Comparison of ENCODE assay signal across 18 cellular contexts in the genomic region with DNA sequence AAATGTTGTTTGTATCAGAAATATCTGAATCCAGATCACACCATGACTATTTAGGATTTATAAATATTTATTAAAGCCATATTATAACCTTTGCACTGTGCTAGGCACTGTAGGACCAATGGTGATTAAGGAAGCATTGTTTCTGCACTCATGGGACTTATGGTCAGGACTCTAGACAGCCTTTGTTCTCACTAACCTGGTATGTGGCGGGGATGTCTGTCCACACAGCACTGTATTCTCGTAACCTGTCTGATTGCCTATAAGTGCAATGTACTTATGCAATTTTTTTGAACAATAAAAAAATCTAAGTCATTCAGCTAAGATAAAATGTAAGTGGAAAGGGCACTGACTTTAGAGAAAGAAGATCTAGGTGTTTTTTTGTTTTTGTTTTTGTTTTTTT. TPM values are rescaled to one million over a fixed set of nuclear protein-coding genes. Genes with fewer than 3 reads are reported as not detected.
"Had no signal": no experiment of that assay in that cellular context is flagged by ENCODE, and none has a peak within 500 bp of the region (broad histone marks: within the 10 kb centered on the region; RNA-seq: fewer than 3 reads in every experiment).

No MANE protein-coding gene starts in this region.

- H3K36me3 ChIP-seq: lower lobe of right lung, neutrophil, right atrium auricular region, tibial artery had no signal

- H3K9me3 Mint-ChIP-seq: activated naive CD8-positive, alpha-beta T cell treated with anti-CD3 and anti-CD28 coated beads, Interleukin-2, amount 10 ng/mL, durations not matched to agents 7 days and 5 days; activated T-cell treated with anti-CD3 and anti-CD28 coated beads, Interleukin-2, amount 50 U/mL, for 24 hours; stimulated activated memory B cell treated with anti-CD40 and anti-IgM and Interleukin-4, amounts not matched to agents 10 μg/mL and 1 μg/mL and 100 μg/mL, for 72 hours; T-helper 2 cell treated with Interferon-gamma antibody and Interleukin-4, amounts not matched to agents 5 μg/mL and 100 μg/mL, for 36 hours had no signal

- H3K4me3 ChIP-seq: coronary artery, lower lobe of right lung, right atrium auricular region, skin epidermis, tibial artery had no signal

- H3K27ac ChIP-seq: coronary artery, lower lobe of right lung, neutrophil, right atrium auricular region, skin epidermis, tibial artery had no signal

- H3K4me1 Mint-ChIP-seq: activated CD8-positive, alpha-beta memory T cell treated with anti-CD3 and anti-CD28 coated beads, Interleukin-2, amount 10 ng/mL, durations not matched to agents 7 days and 5 days; activated naive CD8-positive, alpha-beta T cell treated with anti-CD3 and anti-CD28 coated beads, Interleukin-2, amount 10 ng/mL, durations not matched to agents 7 days and 5 days; naive thymus-derived CD8-positive, alpha-beta T cell had no signal

- H3K36me3 Mint-ChIP-seq: activated CD8-positive, alpha-beta memory T cell treated with anti-CD3 and anti-CD28 coated beads, Interleukin-2, amount 10 ng/mL, durations not matched to agents 7 days and 5 days; activated naive CD8-positive, alpha-beta T cell treated with anti-CD3 and anti-CD28 coated beads, Interleukin-2, amount 10 ng/mL, durations not matched to agents 7 days and 5 days; naive thymus-derived CD8-positive, alpha-beta T cell; stimulated activated memory B cell treated with anti-CD40 and anti-IgM and Interleukin-4, amounts not matched to agents 10 μg/mL and 1 μg/mL and 100 μg/mL, for 72 hours had no signal

- H3K27me3 ChIP-seq: right atrium auricular region, tibial artery had no signal

- H3K9me3 ChIP-seq: lower lobe of right lung, neutrophil, right atrium auricular region had no signal

- ATAC-seq: activated CD8-positive, alpha-beta memory T cell treated with anti-CD3 and anti-CD28 coated beads, Interleukin-2, amount 10 ng/mL, durations not matched to agents 7 days and 5 days; lower lobe of right lung; naive thymus-derived CD8-positive, alpha-beta T cell; stimulated activated memory B cell treated with anti-CD40 and anti-IgM and Interleukin-4, amounts not matched to agents 10 μg/mL and 1 μg/mL and 100 μg/mL, for 72 hours had no signal

- H3K27me3 Mint-ChIP-seq: stimulated activated memory B cell treated with anti-CD40 and anti-IgM and Interleukin-4, amounts not matched to agents 10 μg/mL and 1 μg/mL and 100 μg/mL, for 72 hours had no signal

- DNase-seq: activated CD4-positive, alpha-beta T cell treated with anti-CD3 and anti-CD28 coated beads, Interleukin-2, amount 50 U/mL, for 48 hours; activated CD4-positive, CD25-positive, alpha-beta regulatory T cell treated with anti-CD3 and anti-CD28 coated beads, Interleukin-2, amount 50 U/mL, for 72 hours; activated CD8-positive, alpha-beta memory T cell treated with anti-CD3 and anti-CD28 coated beads, Interleukin-2, amount 10 ng/mL, durations not matched to agents 7 days and 5 days; activated naive CD8-positive, alpha-beta T cell treated with anti-CD3 and anti-CD28 coated beads, Interleukin-2, amount 10 ng/mL, durations not matched to agents 7 days and 5 days; activated T-cell treated with anti-CD3 and anti-CD28 coated beads, Interleukin-2, amount 50 U/mL, for 24 hours; aorta; caudate nucleus; effector CD8-positive, alpha-beta T cell; hypothalamus; lower lobe of right lung; naive thymus-derived CD8-positive, alpha-beta T cell; tibial artery had no signal

- H3K4me1 ChIP-seq: lower lobe of right lung, right atrium auricular region, tibial artery had no signal

- H3K27ac Mint-ChIP-seq: activated CD8-positive, alpha-beta memory T cell treated with anti-CD3 and anti-CD28 coated beads, Interleukin-2, amount 10 ng/mL, durations not matched to agents 7 days and 5 days; activated naive CD8-positive, alpha-beta T cell treated with anti-CD3 and anti-CD28 coated beads, Interleukin-2, amount 10 ng/mL, durations not matched to agents 7 days and 5 days; activated T-cell treated with anti-CD3 and anti-CD28 coated beads, Interleukin-2, amount 50 U/mL, for 24 hours; naive thymus-derived CD8-positive, alpha-beta T cell; T-helper 2 cell treated with Interferon-gamma antibody and Interleukin-4, amounts not matched to agents 5 μg/mL and 100 μg/mL, for 36 hours had no signal

- H3K4me3 Mint-ChIP-seq: activated CD8-positive, alpha-beta memory T cell treated with anti-CD3 and anti-CD28 coated beads, Interleukin-2, amount 10 ng/mL, durations not matched to agents 7 days and 5 days; activated naive CD8-positive, alpha-beta T cell treated with anti-CD3 and anti-CD28 coated beads, Interleukin-2, amount 10 ng/mL, durations not matched to agents 7 days and 5 days; activated T-cell treated with anti-CD3 and anti-CD28 coated beads, Interleukin-2, amount 50 U/mL, for 24 hours; naive thymus-derived CD8-positive, alpha-beta T cell; stimulated activated memory B cell treated with anti-CD40 and anti-IgM and Interleukin-4, amounts not matched to agents 10 μg/mL and 1 μg/mL and 100 μg/mL, for 72 hours; T-helper 2 cell treated with Interferon-gamma antibody and Interleukin-4, amounts not matched to agents 5 μg/mL and 100 μg/mL, for 36 hours had no signal

RNA-seq across cellular contexts. Expression of a gene that starts 6.7 kb away (rescaled TPM):
- total RNA-seq: activated CD8-positive, alpha-beta memory T cell treated with anti-CD3 and anti-CD28 coated beads, Interleukin-2, amount 10 ng/mL, durations not matched to agents 7 days and 5 days; activated naive CD8-positive, alpha-beta T cell treated with anti-CD3 and anti-CD28 coated beads, Interleukin-2, amount 10 ng/mL, durations not matched to agents 7 days and 5 days had no signal
- polyA plus RNA-seq: naive thymus-derived CD8-positive, alpha-beta T cell had no signal
